11 cellular contexts compared by ENCODE assay signal in genomic region chr4:54942735-54943134, GRCh38.
DNase-seq lines count a peak whose midpoint lies in the region; ATAC-seq lines count a peak whose summit lies in the region.
"Had no signal": no experiment of that assay in that cellular context is flagged by ENCODE, and none has a peak within 500 bp of the region (broad histone marks: within the 10 kb centered on the region; RNA-seq: fewer than 3 reads in every experiment).

No MANE protein-coding gene starts in this region.

- no peaks in the 10 kb centered on the region for H3K36me3 Mint-ChIP-seq in stimulated activated memory B cell treated with anti-CD40 and anti-IgM and Interleukin-4, amounts not matched to agents 10 μg/mL and 1 μg/mL and 100 μg/mL, for 72 hours
- H3K36me3 Mint-ChIP-seq: activated CD8-positive, alpha-beta memory T cell treated with anti-CD3 and anti-CD28 coated beads, Interleukin-2, amount 10 ng/mL, durations not matched to agents 7 days and 5 days had no signal

- peaks cover 5% of the 10 kb centered on the region for H3K27me3 Mint-ChIP-seq in stimulated activated memory B cell treated with anti-CD40 and anti-IgM and Interleukin-4, amounts not matched to agents 10 μg/mL and 1 μg/mL and 100 μg/mL, for 72 hours
- H3K27me3 Mint-ChIP-seq: activated CD8-positive, alpha-beta memory T cell treated with anti-CD3 and anti-CD28 coated beads, Interleukin-2, amount 10 ng/mL, durations not matched to agents 7 days and 5 days had no signal

- H3K27ac Mint-ChIP-seq in stimulated activated memory B cell treated with anti-CD40 and anti-IgM and Interleukin-4, amounts not matched to agents 10 μg/mL and 1 μg/mL and 100 μg/mL, for 72 hours = peak overlapping the region; percentile 59
- H3K27ac Mint-ChIP-seq: activated CD8-positive, alpha-beta memory T cell treated with anti-CD3 and anti-CD28 coated beads, Interleukin-2, amount 10 ng/mL, durations not matched to agents 7 days and 5 days had no signal

- peak; percentile 62 for ATAC-seq in stimulated activated memory B cell treated with anti-CD40 and anti-IgM and Interleukin-4, amounts not matched to agents 10 μg/mL and 1 μg/mL and 100 μg/mL, for 72 hours
- no peak for ATAC-seq in HG03108 (IDR thresholded peaks at IDR 0.05; ENCODE audit: unreplicated experiment)
- ATAC-seq: activated CD8-positive, alpha-beta memory T cell treated with anti-CD3 and anti-CD28 coated beads, Interleukin-2, amount 10 ng/mL, durations not matched to agents 7 days and 5 days had no signal

- peak overlapping the region; percentile 69 for H3K4me3 Mint-ChIP-seq in stimulated activated memory B cell treated with anti-CD40 and anti-IgM and Interleukin-4, amounts not matched to agents 10 μg/mL and 1 μg/mL and 100 μg/mL, for 72 hours
- H3K4me3 Mint-ChIP-seq: activated CD8-positive, alpha-beta memory T cell treated with anti-CD3 and anti-CD28 coated beads, Interleukin-2, amount 10 ng/mL, durations not matched to agents 7 days and 5 days had no signal

- in situ Hi-C loops in KBM-7 (cut with MboI; ENCODE audit: low pct_unique_long_range_greater_than_20kb, low sequenced_read_pairs) = no loop called here

- peak; percentile 12 for DNase-seq in activated gamma-delta T cell treated with Interleukin-2 at 50 U/mL for 16 hours
- no peak for DNase-seq in activated gamma-delta T cell (lab: John Stamatoyannopoulos, UW)
- peak; percentile 42 for DNase-seq in KBM-7
- DNase-seq in activated gamma-delta T cell treated with anti-CD3 and anti-CD28 coated beads, Interleukin-2, amount 50 U/mL, for 16 hours (ENCODE audit: low read depth) = peak; percentile 6
- DNase-seq in effector CD4-positive, alpha-beta T cell = no peak
- DNase-seq in SW480 (ENCODE audit: low spot score) = no peak
- DNase-seq: activated CD8-positive, alpha-beta memory T cell treated with anti-CD3 and anti-CD28 coated beads, Interleukin-2, amount 10 ng/mL, durations not matched to agents 7 days and 5 days; HCEC 1CT; PC-9 had no signal

- peaks cover 16% of the 10 kb centered on the region for H3K4me1 Mint-ChIP-seq in stimulated activated memory B cell treated with anti-CD40 and anti-IgM and Interleukin-4, amounts not matched to agents 10 μg/mL and 1 μg/mL and 100 μg/mL, for 72 hours

- no peaks in the 10 kb centered on the region for H3K9me3 Mint-ChIP-seq in stimulated activated memory B cell treated with anti-CD40 and anti-IgM and Interleukin-4, amounts not matched to agents 10 μg/mL and 1 μg/mL and 100 μg/mL, for 72 hours

Comparison
In these comparisons a context has a peak if more than half of its experiments do, and no peak if none do; other contexts are left out.
1. DNase-seq: peak in activated gamma-delta T cell treated with Interleukin-2 at 50 U/mL for 16 hours (single experiment), KBM-7 (single experiment) and activated gamma-delta T cell treated with anti-CD3 and anti-CD28 coated beads, Interleukin-2, amount 50 U/mL, for 16 hours (single experiment); none in activated gamma-delta T cell (single experiment), effector CD4-positive, alpha-beta T cell (single experiment) and SW480 (single experiment).